ENCODE assay signal across 16 cellular contexts in the genomic region with DNA sequence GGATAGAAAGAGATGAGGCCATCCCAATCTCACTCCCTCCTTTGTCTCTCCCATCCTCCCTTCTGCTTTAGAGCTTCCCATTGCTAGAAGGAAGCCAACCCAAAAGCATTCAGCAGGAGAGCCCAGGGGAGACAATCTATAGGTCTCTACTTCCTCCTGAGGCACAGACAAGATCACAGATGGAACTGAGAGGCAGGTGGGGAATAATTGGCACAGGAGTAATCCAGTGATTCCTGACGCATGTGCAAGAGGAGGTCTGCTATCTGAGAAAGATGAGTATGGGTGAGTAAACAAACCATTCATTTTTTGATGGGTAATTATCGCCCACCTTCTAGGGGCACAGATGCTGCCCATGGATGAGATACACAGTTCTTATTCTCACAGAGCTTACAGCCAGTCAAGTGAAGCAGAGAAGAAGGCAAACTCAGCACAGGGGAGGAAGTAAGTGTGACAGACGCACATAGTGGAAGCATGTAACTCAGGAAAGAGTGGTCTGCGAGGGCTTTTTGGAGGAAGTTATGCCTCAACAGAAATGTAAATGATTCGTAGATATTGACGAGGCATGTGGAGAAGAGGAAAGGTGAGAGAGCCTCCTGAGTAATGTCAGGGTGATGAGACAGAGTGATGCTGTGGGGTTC.
A peak's percentile ranks its signal among the peaks of the same experiment; 100 is the strongest.
DNase-seq lines count a peak whose midpoint lies in the region; ATAC-seq and TF ChIP-seq lines count a peak whose summit lies in the region.
"Had no signal": no experiment of that assay in that cellular context is flagged by ENCODE, and none has a peak within 500 bp of the region (broad histone marks: within the 10 kb centered on the region; RNA-seq: fewer than 3 reads in every experiment).

No MANE protein-coding gene starts in this region.

- H3K4me3 ChIP-seq in BLaER1 treated with 17β-estradiol and CSF1 and Interleukin-3, amounts not matched to agents 10 nM and 100 nM: no peak overlapping the region
- H3K4me3 ChIP-seq in lower lobe of right lung: no peak overlapping the region
- H3K4me3 ChIP-seq: coronary artery, sigmoid colon, transverse colon had no signal

- peak overlapping the region; percentile 50 for H3K27ac Mint-ChIP-seq in activated T-helper 17 cell treated with anti-CD3 and anti-CD28 coated beads, Interleukin-2, amount 50 U/mL, for 72 hours
- H3K27ac Mint-ChIP-seq: activated CD8-positive, alpha-beta T cell treated with anti-CD3 and anti-CD28 coated beads for 36 hours; activated T-helper 2 cell treated with anti-CD3 and anti-CD28 coated beads, Interferon-gamma antibody, Interleukin-2, Interleukin-4, amounts not matched to agents 10 μg/mL and 5 μg/mL and 100 μg/mL, durations not matched to agents 14 hours and 24 hours and 36 hours had no signal

- H3K9me3 Mint-ChIP-seq in activated T-helper 17 cell treated with anti-CD3 and anti-CD28 coated beads, Interleukin-2, amount 50 U/mL, for 72 hours: peaks cover 7% of the 10 kb centered on the region

- H4K20me1 ChIP-seq in BLaER1 treated with 17β-estradiol and CSF1 and Interleukin-3, amounts not matched to agents 10 nM and 100 nM: no peaks in the 10 kb centered on the region

- intact Hi-C loops in lower lobe of right lung (cut with DNase I): no loop called here

- H3K4me3 Mint-ChIP-seq in activated T-helper 17 cell treated with anti-CD3 and anti-CD28 coated beads, Interleukin-2, amount 50 U/mL, for 72 hours: no peak overlapping the region
- H3K4me3 Mint-ChIP-seq: activated CD8-positive, alpha-beta T cell treated with anti-CD3 and anti-CD28 coated beads for 36 hours had no signal

- H3K4me1 Mint-ChIP-seq in activated T-helper 17 cell treated with anti-CD3 and anti-CD28 coated beads, Interleukin-2, amount 50 U/mL, for 72 hours: peaks cover 11% of the 10 kb centered on the region

- no peaks in the 10 kb centered on the region for H3K27me3 ChIP-seq in BLaER1 treated with 17β-estradiol and CSF1 and Interleukin-3, amounts not matched to agents 10 nM and 100 nM
- H3K27me3 ChIP-seq in lower lobe of right lung (ENCODE audit: low read depth): no peaks in the 10 kb centered on the region
- H3K27me3 ChIP-seq: sigmoid colon, transverse colon had no signal

- ATAC-seq in GM19467 (IDR thresholded peaks at IDR 0.05; ENCODE audit: unreplicated experiment): peak; percentile 55
- ATAC-seq in activated T-helper 17 cell treated with anti-CD3 and anti-CD28 coated beads, Interleukin-2, amount 50 U/mL, for 72 hours (replicated peaks): peak; percentile 53
- ATAC-seq in lower lobe of right lung: no peak
- ATAC-seq in GM21515 (IDR thresholded peaks at IDR 0.05; ENCODE audit: unreplicated experiment): no peak
- ATAC-seq: activated CD8-positive, alpha-beta T cell treated with anti-CD3 and anti-CD28 coated beads for 36 hours had no signal

- H3K9ac ChIP-seq in BLaER1 treated with 17β-estradiol and CSF1 and Interleukin-3, amounts not matched to agents 10 nM and 100 nM: no peak overlapping the region
- H3K9ac ChIP-seq: SK-N-SH had no signal

- in situ Hi-C loops in KBM-7 (cut with MboI; ENCODE audit: low pct_unique_long_range_greater_than_20kb, low sequenced_read_pairs): no loop called here

- H3K27me3 Mint-ChIP-seq in activated T-helper 17 cell treated with anti-CD3 and anti-CD28 coated beads, Interleukin-2, amount 50 U/mL, for 72 hours: no peaks in the 10 kb centered on the region
- H3K27me3 Mint-ChIP-seq: activated CD8-positive, alpha-beta T cell treated with anti-CD3 and anti-CD28 coated beads for 36 hours had no signal

- TF ChIP-seq CTCF in lower lobe of right lung (IDR thresholded peaks at IDR 0.05): no peak

- peak overlapping the region; percentile 27 to 67 (median 63); a peak in 21 of 22 replicates for H3K4me2 ChIP-seq in BLaER1 treated with 17β-estradiol and CSF1 and Interleukin-3, amounts not matched to agents 10 nM and 100 nM
- H3K4me2 ChIP-seq: SK-N-SH had no signal

- H3K27ac ChIP-seq in BLaER1 treated with 17β-estradiol and CSF1 and Interleukin-3, amounts not matched to agents 10 nM and 100 nM: no peak overlapping the region
- no peak overlapping the region for H3K27ac ChIP-seq in lower lobe of right lung
- H3K27ac ChIP-seq: coronary artery, sigmoid colon, transverse colon had no signal

- 0 out of 22 replicates have a peak, but pooled peaks cover 0 to 6% (median 0%) of the 10 kb centered on the region in 11 experiments for H3K36me3 ChIP-seq in BLaER1 treated with 17β-estradiol and CSF1 and Interleukin-3, amounts not matched to agents 10 nM and 100 nM
- H3K36me3 ChIP-seq in lower lobe of right lung: no peaks in the 10 kb centered on the region
- H3K36me3 ChIP-seq: sigmoid colon, transverse colon had no signal

- peaks cover 15 to 26% (median 21%) of the 10 kb centered on the region in 10 experiments; a peak in 19 of 20 replicates for H3K4me1 ChIP-seq in BLaER1 treated with 17β-estradiol and CSF1 and Interleukin-3, amounts not matched to agents 10 nM and 100 nM
- H3K4me1 ChIP-seq in lower lobe of right lung: no peaks in the 10 kb centered on the region
- H3K4me1 ChIP-seq: sigmoid colon, transverse colon had no signal

- peak; percentile 19 for DNase-seq in KBM-7
- no peak for DNase-seq in lower lobe of right lung
- no peak for DNase-seq in T1000 (lab: John Stamatoyannopoulos, UW)
- DNase-seq in central memory CD4-positive, alpha-beta T cell: no peak
- DNase-seq: activated CD8-positive, alpha-beta T cell treated with anti-CD3 and anti-CD28 coated beads for 36 hours; HCEC 1CT; mesenchymal stem cell; sigmoid colon; SK-N-SH; transverse colon had no signal

- no peaks in the 10 kb centered on the region for H3K36me3 Mint-ChIP-seq in activated T-helper 17 cell treated with anti-CD3 and anti-CD28 coated beads, Interleukin-2, amount 50 U/mL, for 72 hours (ENCODE audit: low read depth)

- peaks cover 4 to 13% (median 8%) of the 10 kb centered on the region in 11 experiments; a peak in 15 of 22 replicates for H3K9me3 ChIP-seq in BLaER1 treated with 17β-estradiol and CSF1 and Interleukin-3, amounts not matched to agents 10 nM and 100 nM (replicated peaks in 1 of 11)
- H3K9me3 ChIP-seq in lower lobe of right lung: peaks cover 5% of the 10 kb centered on the region
- H3K9me3 ChIP-seq: SK-N-SH had no signal

Comparison
In these comparisons a context has a peak if more than half of its experiments do, and no peak if none do; other contexts are left out.
1. ATAC-seq: peak in GM19467 (single experiment) and activated T-helper 17 cell treated with anti-CD3 and anti-CD28 coated beads, Interleukin-2, amount 50 U/mL, for 72 hours (single experiment); none in lower lobe of right lung (0 of 2) and GM21515 (single experiment).